In the genomic region with DNA sequence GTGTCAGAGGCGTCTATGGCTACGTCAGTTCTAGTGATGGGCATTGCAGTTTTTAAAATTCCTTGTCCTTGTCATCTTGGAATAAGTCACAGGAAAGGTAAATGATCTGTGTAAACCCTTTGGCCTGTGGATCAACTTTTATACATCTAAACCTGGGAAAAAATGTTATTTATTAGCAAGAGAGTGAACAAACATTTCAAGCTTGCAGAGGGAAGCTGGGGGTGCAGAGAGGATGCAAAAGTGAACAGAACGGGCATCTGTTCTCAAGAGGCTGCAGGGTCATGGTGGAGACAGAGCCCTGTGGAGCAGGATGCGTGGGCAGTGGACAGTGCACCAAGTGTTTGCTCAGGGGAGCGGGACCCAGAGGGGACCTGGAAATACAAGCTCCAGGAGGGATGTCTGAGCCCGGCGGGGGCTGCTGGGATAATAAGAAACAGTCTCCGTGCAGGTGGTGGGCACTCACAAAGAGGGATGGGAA, we compare ENCODE assay signal across 12 cellular contexts.
A peak's percentile ranks its signal among the peaks of the same experiment; 100 is the strongest.
DNase-seq lines count a peak whose midpoint lies in the region; ATAC-seq and TF ChIP-seq lines count a peak whose summit lies in the region.
"Had no signal": no experiment of that assay in that cellular context is flagged by ENCODE, and none has a peak within 500 bp of the region (broad histone marks: within the 10 kb centered on the region; RNA-seq: fewer than 3 reads in every experiment).

No MANE protein-coding gene starts in this region.

- TF ChIP-seq CTCF in SK-N-SH (IDR thresholded peaks at IDR 0.05) (no peak), fibroblast of lung (conservative IDR thresholded peaks at IDR 0.05 in 1 of 2, IDR thresholded peaks at IDR 0.05 in 1 of 2; ENCODE audit: low read depth in 1 of 2, low read length in 2 of 2) (no peak)

- no peaks in the 10 kb centered on the region for H3K27me3 ChIP-seq in SK-N-SH (ENCODE audit: insufficient read depth)
- no peaks in the 10 kb centered on the region for H3K27me3 ChIP-seq in fibroblast of lung (ENCODE audit: control insufficient read depth, insufficient read depth, low read length)
- H3K27me3 ChIP-seq: testis had no signal

- H3K4me1 ChIP-seq in SK-N-SH (ENCODE audit: control insufficient read depth in 1 of 2, insufficient read depth in 2 of 2, low read depth in 1 of 2, low read length in 1 of 2) (peaks cover 0 to 3% of the 10 kb centered on the region in 2 experiments; a peak in 1 of 4 replicates), fibroblast of lung (ENCODE audit: control insufficient read depth, extremely low read depth, insufficient read depth, low read length) (peaks cover 24% of the 10 kb centered on the region)

- H3K27ac Mint-ChIP-seq in T-helper 2 cell treated with Interferon-gamma antibody and Interleukin-4, amounts not matched to agents 5 μg/mL and 100 μg/mL, for 36 hours: peak overlapping the region; percentile 27
- peak overlapping the region; percentile 4 for H3K27ac Mint-ChIP-seq in stimulated activated effector memory CD8-positive, alpha-beta T cell treated with anti-CD3 and anti-CD28 coated beads, Interleukin-12 subunit alpha, Interleukin-12 subunit beta, amount 100 ng/mL, for 72 hours
- no peak overlapping the region for H3K27ac Mint-ChIP-seq in activated naive CD4-positive, alpha-beta T cell treated with anti-CD3 and anti-CD28 coated beads for 36 hours

- no peaks in the 10 kb centered on the region for H3K36me3 Mint-ChIP-seq in T-helper 2 cell treated with Interferon-gamma antibody and Interleukin-4, amounts not matched to agents 5 μg/mL and 100 μg/mL, for 36 hours (ENCODE audit: low read depth)
- H3K36me3 Mint-ChIP-seq in stimulated activated effector memory CD8-positive, alpha-beta T cell treated with anti-CD3 and anti-CD28 coated beads, Interleukin-12 subunit alpha, Interleukin-12 subunit beta, amount 100 ng/mL, for 72 hours: peaks cover 5% of the 10 kb centered on the region
- no peaks in the 10 kb centered on the region for H3K36me3 Mint-ChIP-seq in activated naive CD4-positive, alpha-beta T cell treated with anti-CD3 and anti-CD28 coated beads for 36 hours (ENCODE audit: low read depth)

- H3K9ac ChIP-seq in SK-N-SH (no peak overlapping the region), fibroblast of lung (ENCODE audit: insufficient read depth, low read length) (no peak overlapping the region)

- H3K79me2 ChIP-seq in SK-N-SH (ENCODE audit: insufficient read depth) (no peaks in the 10 kb centered on the region), fibroblast of lung (ENCODE audit: control insufficient read depth, insufficient read depth, low read length) (no peaks in the 10 kb centered on the region)

- H2AFZ ChIP-seq in SK-N-SH (ENCODE audit: low read depth): no peak overlapping the region
- no peak overlapping the region for H2AFZ ChIP-seq in fibroblast of lung (ENCODE audit: low read length)

- peak overlapping the region; percentile 56 for H3K4me3 Mint-ChIP-seq in T-helper 2 cell treated with Interferon-gamma antibody and Interleukin-4, amounts not matched to agents 5 μg/mL and 100 μg/mL, for 36 hours
- peak overlapping the region; percentile 28 for H3K4me3 Mint-ChIP-seq in stimulated activated effector memory CD8-positive, alpha-beta T cell treated with anti-CD3 and anti-CD28 coated beads, Interleukin-12 subunit alpha, Interleukin-12 subunit beta, amount 100 ng/mL, for 72 hours
- H3K4me3 Mint-ChIP-seq in activated naive CD4-positive, alpha-beta T cell treated with anti-CD3 and anti-CD28 coated beads for 36 hours: no peak overlapping the region

- 68% methylated on average over 6 of the region's 8 CpGs for WGBS in SK-N-SH (ENCODE audit: low lambda C conversion rate)

- peaks cover 18% of the 10 kb centered on the region for H3K27me3 Mint-ChIP-seq in T-helper 2 cell treated with Interferon-gamma antibody and Interleukin-4, amounts not matched to agents 5 μg/mL and 100 μg/mL, for 36 hours (ENCODE audit: low read depth)
- H3K27me3 Mint-ChIP-seq in activated naive CD4-positive, alpha-beta T cell treated with anti-CD3 and anti-CD28 coated beads for 36 hours (ENCODE audit: low read depth): peaks cover 32% of the 10 kb centered on the region

- no peak for ATAC-seq in stimulated activated effector memory CD8-positive, alpha-beta T cell treated with anti-CD3 and anti-CD28 coated beads, Interleukin-12 subunit alpha, Interleukin-12 subunit beta, amount 100 ng/mL, for 72 hours

- H3K9me3 ChIP-seq in SK-N-SH (no peaks in the 10 kb centered on the region), fibroblast of lung (ENCODE audit: control insufficient read depth, insufficient read depth, low read depth, low read length) (no peaks in the 10 kb centered on the region)
- H3K9me3 ChIP-seq: heart left ventricle, testis had no signal

- intact Hi-C loops in activated naive CD4-positive, alpha-beta T cell treated with anti-CD3 and anti-CD28 coated beads for 36 hours (cut with micrococcal nuclease): loop anchor here (10.0 kb wide), 1 partner anchor 178 kb away; no protein-coding TSS in a partner anchor

- no peaks in the 10 kb centered on the region for H3K9me2 ChIP-seq in SK-N-SH

- no peaks in the 10 kb centered on the region for H3K9me3 Mint-ChIP-seq in T-helper 2 cell treated with Interferon-gamma antibody and Interleukin-4, amounts not matched to agents 5 μg/mL and 100 μg/mL, for 36 hours
- no peaks in the 10 kb centered on the region for H3K9me3 Mint-ChIP-seq in stimulated activated effector memory CD8-positive, alpha-beta T cell treated with anti-CD3 and anti-CD28 coated beads, Interleukin-12 subunit alpha, Interleukin-12 subunit beta, amount 100 ng/mL, for 72 hours
- no peaks in the 10 kb centered on the region for H3K9me3 Mint-ChIP-seq in activated naive CD4-positive, alpha-beta T cell treated with anti-CD3 and anti-CD28 coated beads for 36 hours

- H3K27ac ChIP-seq in SK-N-SH (ENCODE audit: low read depth in 2 of 2, low read length in 1 of 2) (peak overlapping the region; percentile 53 to 66; a peak in 3 of 4 replicates), fibroblast of lung (ENCODE audit: insufficient read depth, low read length) (peak overlapping the region; percentile 73)
- H3K27ac ChIP-seq: testis had no signal

- DNase-seq in T-helper 2 cell treated with Interferon-gamma antibody and Interleukin-4, amounts not matched to agents 5 μg/mL and 100 μg/mL, for 36 hours (ENCODE audit: low spot score): no peak
- DNase-seq in T-helper 2 cell (no peak), SK-N-SH (no peak), fibroblast of lung (ENCODE audit: low read depth in 2 of 2) (no peak), islet precursor cell (no peak)
- DNase-seq in stimulated activated effector memory CD8-positive, alpha-beta T cell treated with anti-CD3 and anti-CD28 coated beads, Interleukin-12 subunit alpha, Interleukin-12 subunit beta, amount 100 ng/mL, for 72 hours (ENCODE audit: low spot score in 2 of 2): no peak
- DNase-seq in stimulated activated naive CD4-positive, alpha-beta T cell (lab: John Stamatoyannopoulos, UW): no peak
- no peak for DNase-seq in activated naive CD4-positive, alpha-beta T cell treated with anti-CD3 and anti-CD28 coated beads for 36 hours
- DNase-seq: left ventricle myocardium superior, small intestine, testis had no signal

- POLR2A ChIA-PET in SK-N-SH (lab: Yijun Ruan, JAX): no interaction called here

- H3K4me3 ChIP-seq in SK-N-SH (ENCODE audit: low read depth in 2 of 2, low read length in 1 of 2): no peak overlapping the region
- no peak overlapping the region for H3K4me3 ChIP-seq in fibroblast of lung (replicated peaks in 1 of 4; ENCODE audit: control extremely low read depth in 1 of 4, insufficient read depth in 1 of 4, low read depth in 3 of 4, low read length in 4 of 4)
- H3K4me3 ChIP-seq: testis had no signal

- no peak for TF ChIP-seq EP300 in SK-N-SH (IDR thresholded peaks at IDR 0.05; ENCODE audit: borderline replicate concordance in 1 of 2, low read depth in 1 of 2, low read length in 1 of 2)

- TF ChIP-seq RAD21 in SK-N-SH (IDR thresholded peaks at IDR 0.05; ENCODE audit: low read length): no peak

- H3K4me1 Mint-ChIP-seq in T-helper 2 cell treated with Interferon-gamma antibody and Interleukin-4, amounts not matched to agents 5 μg/mL and 100 μg/mL, for 36 hours (ENCODE audit: low read depth): peaks cover 28% of the 10 kb centered on the region
- H3K4me1 Mint-ChIP-seq in stimulated activated effector memory CD8-positive, alpha-beta T cell treated with anti-CD3 and anti-CD28 coated beads, Interleukin-12 subunit alpha, Interleukin-12 subunit beta, amount 100 ng/mL, for 72 hours: peaks cover 32% of the 10 kb centered on the region
- H3K4me1 Mint-ChIP-seq in activated naive CD4-positive, alpha-beta T cell treated with anti-CD3 and anti-CD28 coated beads for 36 hours (ENCODE audit: low read depth): peaks cover 16% of the 10 kb centered on the region

- H3K36me3 ChIP-seq in SK-N-SH (replicated peaks in 1 of 2; ENCODE audit: control insufficient read depth in 1 of 2, insufficient read depth in 2 of 2, low read length in 1 of 2): no peaks in the 10 kb centered on the region
- H3K36me3 ChIP-seq in fibroblast of lung (ENCODE audit: control insufficient read depth, insufficient read depth, low read length): no peaks in the 10 kb centered on the region
- H3K36me3 ChIP-seq: heart left ventricle had no signal

- H3F3A ChIP-seq in SK-N-SH (replicated peaks; ENCODE audit: insufficient read depth): no peaks in the 10 kb centered on the region

- CTCF ChIA-PET in SK-N-SH (lab: Yijun Ruan, JAX): interaction anchor here (0.7 kb wide), 1 partner anchor 8 kb away, joined by 3 read pairs; no protein-coding TSS in a partner anchor
- CTCF ChIA-PET in activated naive CD4-positive, alpha-beta T cell treated with anti-CD3 and anti-CD28 coated beads for 36 hours (lab: Charles Lee): no interaction called here

- H4K20me1 ChIP-seq in SK-N-SH (ENCODE audit: insufficient read depth) (no peaks in the 10 kb centered on the region), fibroblast of lung (ENCODE audit: control insufficient read depth, extremely low read depth, insufficient read depth, low read length) (no peaks in the 10 kb centered on the region)

- H3K4me2 ChIP-seq in SK-N-SH (no peak overlapping the region), fibroblast of lung (ENCODE audit: extremely low read depth, insufficient read depth, low read length) (peak overlapping the region; percentile 58)

TF ChIP-seq in SK-N-SH, 30 proteins besides CTCF, POLR2A, EP300 and RAD21 (continues in another document):
- no peak for TF ChIP-seq FOSL2 (IDR thresholded peaks at IDR 0.05; ENCODE audit: borderline replicate concordance, low read depth)
- no peak for TF ChIP-seq RXRA (IDR thresholded peaks at IDR 0.05; ENCODE audit: borderline replicate concordance, low read depth)
- no peak for TF ChIP-seq TCF12 (IDR thresholded peaks at IDR 0.05)
- no peak for TF ChIP-seq YY1 (IDR thresholded peaks at IDR 0.05; ENCODE audit: low read depth)
- no peak for TF ChIP-seq EZH2phosphoT487 (IDR thresholded peaks at IDR 0.05; ENCODE audit: borderline replicate concordance, low read depth)
- TF ChIP-seq GATA2 (CRISPR knock-in tag; IDR thresholded peaks at IDR 0.05): no peak
- no peak for TF ChIP-seq SIN3A (IDR thresholded peaks at IDR 0.05; ENCODE audit: borderline replicate concordance, low read depth, low read length)
- TF ChIP-seq, protein P1, sequence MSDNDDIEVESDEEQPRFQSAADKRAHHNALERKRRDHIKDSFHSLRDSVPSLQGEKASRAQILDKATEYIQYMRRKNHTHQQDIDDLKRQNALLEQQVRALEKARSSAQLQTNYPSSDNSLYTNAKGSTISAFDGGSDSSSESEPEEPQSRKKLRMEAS (IDR thresholded peaks at IDR 0.05; ENCODE audit: low read depth): no peak
